1 cellular context compared by ENCODE assay signal in genomic region chr2:74864728-74865722, GRCh38.
A peak's percentile ranks its signal among the peaks of the same experiment; 100 is the strongest.
TF ChIP-seq lines count a peak whose summit lies in the region.

No MANE protein-coding gene starts in this region.

TF ChIP-seq in IMR-90, 13 proteins besides CTCF, POLR2A, EP300 and RAD21:
- TF ChIP-seq RFX5 (IDR thresholded peaks at IDR 0.05; ENCODE audit: low read depth, low read length) = no peak
- TF ChIP-seq USF2 (IDR thresholded peaks at IDR 0.05; ENCODE audit: low read depth, low read length) = no peak
- no peak for TF ChIP-seq SMC3 (IDR thresholded peaks at IDR 0.05; ENCODE audit: low read depth, low read length)
- TF ChIP-seq NFE2L2 (IDR thresholded peaks at IDR 0.05; ENCODE audit: low read depth, low read length) = peak; percentile 85
- no peak for TF ChIP-seq BHLHE40 (IDR thresholded peaks at IDR 0.05; ENCODE audit: low read depth, low read length)
- TF ChIP-seq FOS (IDR thresholded peaks at IDR 0.05; ENCODE audit: low read depth, low read length) = no peak
- no peak for TF ChIP-seq CHD1 (IDR thresholded peaks at IDR 0.05; ENCODE audit: low read depth, low read length)
- TF ChIP-seq RCOR1 (IDR thresholded peaks at IDR 0.05; ENCODE audit: insufficient replicate concordance, low read length) = no peak
- TF ChIP-seq MAZ (IDR thresholded peaks at IDR 0.05; ENCODE audit: borderline replicate concordance, low read depth, low read length) = no peak
- no peak for TF ChIP-seq ELK1 (IDR thresholded peaks at IDR 0.05; ENCODE audit: borderline replicate concordance, low read depth, low read length)
- TF ChIP-seq MAFK (IDR thresholded peaks at IDR 0.05; ENCODE audit: low read depth, low read length) = peak; percentile 85
- no peak for TF ChIP-seq MXI1 (IDR thresholded peaks at IDR 0.05; ENCODE audit: borderline replicate concordance, low read depth, low read length)
- TF ChIP-seq CEBPB (IDR thresholded peaks at IDR 0.05; ENCODE audit: low read depth, low read length) = no peak
